Comparison of ENCODE assay signal across 11 cellular contexts in genomic region chr1:160704250-160704649, GRCh38. TPM values are rescaled to one million over a fixed set of nuclear protein-coding genes. Genes with fewer than 3 reads are reported as not detected.
A peak's percentile ranks its signal among the peaks of the same experiment; 100 is the strongest.
DNase-seq lines count a peak whose midpoint lies in the region; ATAC-seq and TF ChIP-seq lines count a peak whose summit lies in the region.
"Had no signal": no experiment of that assay in that cellular context is flagged by ENCODE, and none has a peak within 500 bp of the region (broad histone marks: within the 10 kb centered on the region; RNA-seq: fewer than 3 reads in every experiment).

No MANE protein-coding gene starts in this region.

- in situ Hi-C loops in GM13977 (cut with MboI; ENCODE audit: low pct_unique_long_range_greater_than_20kb, low sequenced_read_pairs, unreplicated experiment) = no loop called here

- peaks cover 63% of the 10 kb centered on the region for H3K36me3 Mint-ChIP-seq in activated CD8-positive, alpha-beta T cell treated with anti-CD3 and anti-CD28 coated beads for 36 hours (ENCODE audit: low read depth)
- H3K36me3 Mint-ChIP-seq in memory B cell (peaks cover 19% of the 10 kb centered on the region), neural progenitor cell (no peaks in the 10 kb centered on the region)

- peak overlapping the region; percentile 55 for H3K4me3 Mint-ChIP-seq in activated CD8-positive, alpha-beta T cell treated with anti-CD3 and anti-CD28 coated beads for 36 hours
- H3K4me3 Mint-ChIP-seq in memory B cell (peak overlapping the region; percentile 85), neural progenitor cell (no peak overlapping the region)

- H3K4me1 ChIP-seq in Loucy (ENCODE audit: insufficient read depth, low read length, poor library complexity, severe bottlenecking) = peaks cover 45% of the 10 kb centered on the region
- no peaks in the 10 kb centered on the region for H3K4me1 ChIP-seq in ovary (ENCODE audit: insufficient read depth)
- peaks cover 12% of the 10 kb centered on the region for H3K4me1 ChIP-seq in neural progenitor cell
- H3K4me1 ChIP-seq: transverse colon had no signal

- no peak overlapping the region for H3K4me3 ChIP-seq in Loucy (ENCODE audit: low read length, poor library complexity, severe bottlenecking)
- H3K4me3 ChIP-seq in ovary = no peak overlapping the region
- H3K4me3 ChIP-seq in neural progenitor cell = no peak overlapping the region
- H3K4me3 ChIP-seq: transverse colon had no signal

- POLR2A ChIA-PET in activated CD8-positive, alpha-beta T cell treated with anti-CD3 and anti-CD28 coated beads for 36 hours (lab: Charles Lee) = interaction anchor here (0.9 to 7.6 kb wide), 2 partner anchors 20 to 127 kb away, joined by 3 to 43 read pairs; no protein-coding TSS in a partner anchor

- H3K9me2 ChIP-seq in Loucy (replicated peaks; ENCODE audit: low read depth, low read length) = no peaks in the 10 kb centered on the region

- H3K27ac ChIP-seq in ovary (no peak overlapping the region), neural progenitor cell (no peak overlapping the region)
- H3K27ac ChIP-seq: transverse colon had no signal

- peaks cover 68% of the 10 kb centered on the region for H3K4me1 Mint-ChIP-seq in activated CD8-positive, alpha-beta T cell treated with anti-CD3 and anti-CD28 coated beads for 36 hours (ENCODE audit: low read depth)
- peaks cover 46% of the 10 kb centered on the region for H3K4me1 Mint-ChIP-seq in memory B cell
- peaks cover 9% of the 10 kb centered on the region for H3K4me1 Mint-ChIP-seq in neural progenitor cell

- intact Hi-C loops in activated CD8-positive, alpha-beta T cell treated with anti-CD3 and anti-CD28 coated beads for 36 hours (cut with micrococcal nuclease) = no loop called here
- intact Hi-C loops in ovary (cut with DNase I) = no loop called here

- H3K36me3 ChIP-seq in Loucy (ENCODE audit: insufficient read depth, low read length) (no peaks in the 10 kb centered on the region), ovary (no peaks in the 10 kb centered on the region), neural progenitor cell (no peaks in the 10 kb centered on the region)
- H3K36me3 ChIP-seq: transverse colon had no signal

- TF ChIP-seq CTCF in Loucy (conservative IDR thresholded peaks at IDR 0.05; ENCODE audit: low read length) = no peak
- no peak for TF ChIP-seq CTCF in activated CD8-positive, alpha-beta T cell treated with anti-CD3 and anti-CD28 coated beads for 36 hours (IDR thresholded peaks at IDR 0.05)
- TF ChIP-seq CTCF in GM13977 (IDR thresholded peaks at IDR 0.05; ENCODE audit: extremely low read depth, insufficient read depth, missing control alignments) = no peak
- TF ChIP-seq CTCF in ovary (IDR thresholded peaks at IDR 0.05) = no peak
- TF ChIP-seq CTCF in neural progenitor cell (IDR thresholded peaks at IDR 0.05) = no peak

- no peaks in the 10 kb centered on the region for H3K9me3 ChIP-seq in Loucy (ENCODE audit: insufficient read depth, low read depth, low read length)
- no peaks in the 10 kb centered on the region for H3K9me3 ChIP-seq in ovary
- no peaks in the 10 kb centered on the region for H3K9me3 ChIP-seq in neural progenitor cell (ENCODE audit: low read depth)
- H3K9me3 ChIP-seq: transverse colon had no signal

- H3F3A ChIP-seq in Loucy (ENCODE audit: low read depth) (0 out of 2 replicates have a peak, but pooled peaks cover 3% of the 10 kb centered on the region), neural progenitor cell (ENCODE audit: low read depth) (peaks cover 5% of the 10 kb centered on the region)

- H4K20me1 ChIP-seq in Loucy (ENCODE audit: insufficient read depth, low read length, poor library complexity, severe bottlenecking) = no peaks in the 10 kb centered on the region
- H4K20me1 ChIP-seq in neural progenitor cell (ENCODE audit: low read depth) = no peaks in the 10 kb centered on the region

- peak overlapping the region; percentile 21 for H3K4me2 ChIP-seq in Loucy (ENCODE audit: low read depth, low read length, poor library complexity, severe bottlenecking)
- H3K4me2 ChIP-seq in neural progenitor cell = no peak overlapping the region

- H3K9ac ChIP-seq in Loucy (ENCODE audit: low read depth, low read length, poor library complexity, severe bottlenecking) (no peak overlapping the region), neural progenitor cell (no peak overlapping the region)

- H2AFZ ChIP-seq in Loucy (ENCODE audit: low read length) (no peak overlapping the region), neural progenitor cell (replicated peaks) (no peak overlapping the region)

- CTCF ChIA-PET in activated CD8-positive, alpha-beta T cell treated with anti-CD3 and anti-CD28 coated beads for 36 hours (lab: Charles Lee) = interaction anchor here (1.1 to 7.9 kb wide), 4 partner anchors 10 to 64 kb away, joined by 3 to 106 read pairs (median 4); no protein-coding TSS in a partner anchor

- TF ChIP-seq POLR2A in ovary (IDR thresholded peaks at IDR 0.05) = no peak

- 76 to 85% (median 81%) methylated on average over 4 of the region's 4 CpGs for WGBS in ovary, 3 donors

- H3K27ac Mint-ChIP-seq in activated CD8-positive, alpha-beta T cell treated with anti-CD3 and anti-CD28 coated beads for 36 hours = peak overlapping the region; percentile 83
- no peak overlapping the region for H3K27ac Mint-ChIP-seq in memory B cell
- no peak overlapping the region for H3K27ac Mint-ChIP-seq in neural progenitor cell
- H3K27ac Mint-ChIP-seq: progenitor cell of endocrine pancreas had no signal

- H3K79me2 ChIP-seq in Loucy (ENCODE audit: insufficient read depth, low read length) (peaks cover 71% of the 10 kb centered on the region), neural progenitor cell (ENCODE audit: low read depth) (no peaks in the 10 kb centered on the region)

- H3K27me3 ChIP-seq in Loucy (ENCODE audit: insufficient read depth, low read length, poor library complexity, severe bottlenecking) (no peaks in the 10 kb centered on the region), ovary (no peaks in the 10 kb centered on the region), neural progenitor cell (no peaks in the 10 kb centered on the region)
- H3K27me3 ChIP-seq: transverse colon had no signal

- DNase-seq in GDM1 (lab: John Stamatoyannopoulos, UW) (peak; percentile 75), memory B cell (ENCODE audit: low spot score in 2 of 2) (peak in 1 of 2 donors; percentile 36), GM13977 (ENCODE audit: low spot score) (no peak), ovary (no peak), neural progenitor cell (ENCODE audit: low spot score) (no peak)
- no peak for DNase-seq in activated CD8-positive, alpha-beta T cell treated with anti-CD3 and anti-CD28 coated beads for 36 hours
- DNase-seq: transverse colon had no signal

- ATAC-seq in activated CD8-positive, alpha-beta T cell treated with anti-CD3 and anti-CD28 coated beads for 36 hours = no peak
- ATAC-seq in memory B cell (ENCODE audit: low read depth) (peak; percentile 70), GM18511 (IDR thresholded peaks at IDR 0.05; ENCODE audit: unreplicated experiment) (no peak)

- no peaks in the 10 kb centered on the region for H3K9me3 Mint-ChIP-seq in activated CD8-positive, alpha-beta T cell treated with anti-CD3 and anti-CD28 coated beads for 36 hours
- no peaks in the 10 kb centered on the region for H3K9me3 Mint-ChIP-seq in memory B cell
- H3K9me3 Mint-ChIP-seq in neural progenitor cell = no peaks in the 10 kb centered on the region

- TF ChIP-seq EP300 in ovary (IDR thresholded peaks at IDR 0.05) = no peak

- no peaks in the 10 kb centered on the region for H3K27me3 Mint-ChIP-seq in activated CD8-positive, alpha-beta T cell treated with anti-CD3 and anti-CD28 coated beads for 36 hours
- H3K27me3 Mint-ChIP-seq in memory B cell (no peaks in the 10 kb centered on the region), neural progenitor cell (ENCODE audit: insufficient read depth, low read depth) (peaks cover 5% of the 10 kb centered on the region)

RNA-seq across cellular contexts. Expression of gene CD48, which starts 7.4 kb away (rescaled TPM):
- 100 to 1,000 TPM; 379 to 388 TPM for total RNA-seq in activated CD8-positive, alpha-beta T cell treated with anti-CD3 and anti-CD28 coated beads for 36 hours
- 1 to 10 TPM in 6 of 7 donors, under 1 TPM in 1; 0.61 to 4.4 (median 1.9) TPM for total RNA-seq in ovary
- polyA plus RNA-seq in ovary = 10 to 100 TPM in 1 of 2 donors, 1 to 10 TPM in 1; 2.5 to 17.6 TPM
- total RNA-seq in neural progenitor cell (ENCODE audit: low replicate concordance) = not detected in 2 replicates
- total RNA-seq: chondrocyte, progenitor cell of endocrine pancreas had no signal

RNA-seq across cellular contexts. Expression of gene SLAMF7, which starts 34.8 kb away (rescaled TPM):
- 10 to 100 TPM; 90.0 to 93.5 TPM for total RNA-seq in activated CD8-positive, alpha-beta T cell treated with anti-CD3 and anti-CD28 coated beads for 36 hours
- total RNA-seq in ovary (1 to 10 TPM in 2 of 7 donors, under 1 TPM in 4, not detected in 1; 0.32 to 3.7 (median 0.84) TPM), neural progenitor cell (ENCODE audit: low replicate concordance) (not detected in 2 replicates)
- polyA plus RNA-seq in ovary = 1 to 10 TPM in 1 of 2 donors, under 1 TPM in 1; 0.36 to 7.3 TPM
- total RNA-seq: chondrocyte, progenitor cell of endocrine pancreas had no signal

RNA-seq across cellular contexts. Expression of gene SLAMF1, which starts 57.4 kb away (rescaled TPM):
- 10 to 100 TPM; 65.9 to 67.8 TPM for total RNA-seq in activated CD8-positive, alpha-beta T cell treated with anti-CD3 and anti-CD28 coated beads for 36 hours
- total RNA-seq in ovary (under 1 TPM in 4 of 7 donors, not detected in 3; 0.15 to 0.57 (median 0.27) TPM), neural progenitor cell (ENCODE audit: low replicate concordance) (not detected in 2 replicates)
- under 1 TPM; 0.18 to 0.68 TPM for polyA plus RNA-seq in ovary
- total RNA-seq: chondrocyte, progenitor cell of endocrine pancreas had no signal

Comparison
In these comparisons a context has a peak if more than half of its experiments do, and no peak if none do; other contexts are left out.
1. RNA of gene CD48, which starts 7.4 kb away (total RNA-seq): 379 to 388 TPM in activated CD8-positive, alpha-beta T cell treated with anti-CD3 and anti-CD28 coated beads for 36 hours; 0.61 to 4.4 TPM in ovary and not detected in neural progenitor cell; every median in the first group is over 10 times any median in the second.
2. RNA of gene SLAMF7, which starts 34.8 kb away (total RNA-seq): 90.0 to 93.5 TPM in activated CD8-positive, alpha-beta T cell treated with anti-CD3 and anti-CD28 coated beads for 36 hours; 0.32 to 3.7 TPM in ovary and not detected in neural progenitor cell; every median in the first group is over 10 times any median in the second.
3. RNA of gene SLAMF1, which starts 57.4 kb away (total RNA-seq): 65.9 to 67.8 TPM in activated CD8-positive, alpha-beta T cell treated with anti-CD3 and anti-CD28 coated beads for 36 hours; 0.15 to 0.57 TPM in ovary and not detected in neural progenitor cell; every median in the first group is over 10 times any median in the second.